Comparison of ENCODE assay signal across 16 cellular contexts in the genomic region with DNA sequence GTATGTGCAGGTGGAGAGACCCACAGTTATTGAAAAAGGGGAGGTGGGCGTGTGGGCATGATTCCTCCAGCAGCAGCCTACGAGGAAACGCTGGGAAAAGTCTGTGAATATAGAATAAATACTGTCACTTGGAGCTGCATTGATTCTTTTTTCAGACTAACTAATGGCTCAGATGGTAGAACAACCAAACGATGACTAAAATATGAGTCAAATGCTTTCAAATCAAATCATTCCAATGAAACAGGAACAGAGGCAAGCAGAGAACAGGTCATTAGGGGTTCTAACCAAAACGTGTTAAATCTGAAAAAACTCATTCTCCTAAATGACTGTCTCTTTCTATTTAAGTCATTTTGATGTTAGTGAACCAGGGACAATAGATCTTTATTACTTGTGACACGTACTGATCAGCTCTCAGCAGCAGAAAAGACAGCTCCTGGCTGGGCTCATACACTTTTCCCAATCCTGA. TPM values are rescaled to one million over a fixed set of nuclear protein-coding genes. Genes with fewer than 3 reads are reported as not detected.
DNase-seq lines count a peak whose midpoint lies in the region; ATAC-seq and TF ChIP-seq lines count a peak whose summit lies in the region.
"Had no signal": no experiment of that assay in that cellular context is flagged by ENCODE, and none has a peak within 500 bp of the region (broad histone marks: within the 10 kb centered on the region; RNA-seq: fewer than 3 reads in every experiment).

No MANE protein-coding gene starts in this region.

- no peaks in the 10 kb centered on the region for H3K4me1 Mint-ChIP-seq in activated T-helper 17 cell treated with anti-CD3 and anti-CD28 coated beads, Interleukin-2, amount 50 U/mL, for 72 hours

- no peak overlapping the region for H3K27ac ChIP-seq in lower lobe of right lung
- H3K27ac ChIP-seq: esophagus muscularis mucosa, thoracic aorta, WERI-Rb-1 had no signal

- no peak overlapping the region for H3K4me3 Mint-ChIP-seq in activated T-helper 17 cell treated with anti-CD3 and anti-CD28 coated beads, Interleukin-2, amount 50 U/mL, for 72 hours
- H3K4me3 Mint-ChIP-seq: activated T-cell treated with anti-CD3 and anti-CD28 coated beads, Interleukin-2, amount 50 U/mL, for 24 hours had no signal

- H3K4me2 ChIP-seq in skeletal muscle satellite cell (ENCODE audit: low read length): peak overlapping the region; percentile 71

- peaks cover 10% of the 10 kb centered on the region for H3K9me3 Mint-ChIP-seq in activated T-helper 17 cell treated with anti-CD3 and anti-CD28 coated beads, Interleukin-2, amount 50 U/mL, for 72 hours

- H3K4me1 ChIP-seq in skeletal muscle satellite cell (ENCODE audit: control insufficient read depth, insufficient read depth, low read length): peaks cover 12% of the 10 kb centered on the region
- no peaks in the 10 kb centered on the region for H3K4me1 ChIP-seq in lower lobe of right lung
- H3K4me1 ChIP-seq: esophagus muscularis mucosa had no signal

- ATAC-seq in GM18508 (IDR thresholded peaks at IDR 0.05; ENCODE audit: insufficient read depth, unreplicated experiment) (peak; percentile 78), HG02870 (IDR thresholded peaks at IDR 0.05; ENCODE audit: unreplicated experiment) (peak; percentile 71), GM21367 (IDR thresholded peaks at IDR 0.05; ENCODE audit: unreplicated experiment) (no peak), lower lobe of right lung (no peak), GM21515 (IDR thresholded peaks at IDR 0.05; ENCODE audit: unreplicated experiment) (no peak)
- ATAC-seq in activated T-helper 17 cell treated with anti-CD3 and anti-CD28 coated beads, Interleukin-2, amount 50 U/mL, for 72 hours (replicated peaks): peak; percentile 40

- H3K27me3 ChIP-seq in skeletal muscle satellite cell (ENCODE audit: control insufficient read depth, insufficient read depth, low read length) (no peaks in the 10 kb centered on the region), lower lobe of right lung (ENCODE audit: low read depth) (no peaks in the 10 kb centered on the region)
- H3K27me3 ChIP-seq: esophagus muscularis mucosa had no signal

- H3K27ac Mint-ChIP-seq in activated T-helper 17 cell treated with anti-CD3 and anti-CD28 coated beads, Interleukin-2, amount 50 U/mL, for 72 hours: no peak overlapping the region
- H3K27ac Mint-ChIP-seq: activated T-cell treated with anti-CD3 and anti-CD28 coated beads, Interleukin-2, amount 50 U/mL, for 24 hours had no signal

- H3K9me3 ChIP-seq in skeletal muscle satellite cell (replicated peaks; ENCODE audit: low read length): no peaks in the 10 kb centered on the region
- H3K9me3 ChIP-seq in lower lobe of right lung: no peaks in the 10 kb centered on the region
- H3K9me3 ChIP-seq: esophagus muscularis mucosa, thoracic aorta had no signal

- no peaks in the 10 kb centered on the region for H3K36me3 ChIP-seq in skeletal muscle satellite cell (ENCODE audit: insufficient read depth, low read length)
- no peaks in the 10 kb centered on the region for H3K36me3 ChIP-seq in lower lobe of right lung
- H3K36me3 ChIP-seq: thoracic aorta, WERI-Rb-1 had no signal

- intact Hi-C loops in lower lobe of right lung (cut with DNase I): no loop called here

- no peak for TF ChIP-seq CTCF in lower lobe of right lung (IDR thresholded peaks at IDR 0.05)

- DNase-seq in stimulated activated CD4-positive, alpha-beta T cell treated with anti-CD3 and anti-CD28 coated beads, Interleukin-4, amount 100 ng/mL, for 24 hours: no peak
- DNase-seq in lower lobe of right lung: no peak
- DNase-seq: activated T-cell treated with anti-CD3 and anti-CD28 coated beads, Interleukin-2, amount 50 U/mL, for 24 hours; islet precursor cell; NCI-H2107; RPMI8226; stimulated activated CD4-positive, alpha-beta T cell treated with anti-CD3 and anti-CD28 coated beads, Interleukin-4, amount 100 ng/mL, for 4 hours; WERI-Rb-1 had no signal

- peaks cover 8% of the 10 kb centered on the region for H3K27me3 Mint-ChIP-seq in activated T-helper 17 cell treated with anti-CD3 and anti-CD28 coated beads, Interleukin-2, amount 50 U/mL, for 72 hours
- H3K27me3 Mint-ChIP-seq: activated T-cell treated with anti-CD3 and anti-CD28 coated beads, Interleukin-2, amount 50 U/mL, for 24 hours had no signal

- H3K36me3 Mint-ChIP-seq in activated T-helper 17 cell treated with anti-CD3 and anti-CD28 coated beads, Interleukin-2, amount 50 U/mL, for 72 hours (ENCODE audit: low read depth): no peaks in the 10 kb centered on the region

- no peak overlapping the region for H3K9ac ChIP-seq in skeletal muscle satellite cell (ENCODE audit: low read depth, low read length)

- peak overlapping the region; percentile 47 for H3K4me3 ChIP-seq in skeletal muscle satellite cell (ENCODE audit: low read length)
- H3K4me3 ChIP-seq in lower lobe of right lung: no peak overlapping the region
- H3K4me3 ChIP-seq: esophagus muscularis mucosa, thoracic aorta had no signal

RNA-seq across cellular contexts. Expression of a gene that starts 35.1 kb away (rescaled TPM):
- not detected for total RNA-seq in activated T-helper 17 cell treated with anti-CD3 and anti-CD28 coated beads, Interleukin-2, amount 50 U/mL, for 72 hours
- 1.8 and 4.4 TPM in 2 replicates for total RNA-seq in skeletal muscle satellite cell (2012; rRNA removed)
- total RNA-seq in lower lobe of right lung: 1.9 TPM

Comparison
In these comparisons a context has a peak if more than half of its experiments do, and no peak if none do; other contexts are left out.
1. ATAC-seq: peak in GM18508 (single experiment), HG02870 (single experiment) and activated T-helper 17 cell treated with anti-CD3 and anti-CD28 coated beads, Interleukin-2, amount 50 U/mL, for 72 hours (single experiment); none in GM21367 (single experiment), lower lobe of right lung (0 of 2) and GM21515 (single experiment).